Comparison of ENCODE assay signal across 11 cellular contexts in genomic region chr12:55682087-55682796, GRCh38. TPM values are rescaled to one million over a fixed set of nuclear protein-coding genes. Genes with fewer than 3 reads are reported as not detected.
DNase-seq lines count a peak whose midpoint lies in the region; ATAC-seq lines count a peak whose summit lies in the region.
"Had no signal": no experiment of that assay in that cellular context is flagged by ENCODE, and none has a peak within 500 bp of the region (broad histone marks: within the 10 kb centered on the region; RNA-seq: fewer than 3 reads in every experiment).

No MANE protein-coding gene starts in this region.

- DNase-seq in KBM-7: peak; percentile 36
- DNase-seq in Right ventricle myocardium superior: no peak
- DNase-seq in neuronal stem cell (ENCODE audit: low spot score): no peak
- no peak for DNase-seq in NCI-H187 treated with DMSO at 0.1 percent for 48 hours (lab: John Stamatoyannopoulos, UW)
- DNase-seq in activated T-cell treated with anti-CD3 and anti-CD28 coated beads, Interleukin-2, amount 50 U/mL, for 4 hours: no peak
- no peak for DNase-seq in central memory CD4-positive, alpha-beta T cell
- DNase-seq: activated T-cell treated with anti-CD3 and anti-CD28 coated beads for 4 hours, T-helper 1 cell had no signal

- H3K36me3 Mint-ChIP-seq in activated T-cell treated with anti-CD3 and anti-CD28 coated beads, Interleukin-2, amount 50 U/mL, for 4 hours (ENCODE audit: insufficient read depth): no peaks in the 10 kb centered on the region

- H3K23ac ChIP-seq in neuronal stem cell (ENCODE audit: low read depth, low read length, poor library complexity): no peak overlapping the region

- H3K79me2 ChIP-seq in ACC112 (ENCODE audit: control insufficient read depth, insufficient read depth, low read length, unreplicated experiment): no peaks in the 10 kb centered on the region

- H3K27me3 ChIP-seq in ACC112 (ENCODE audit: insufficient read depth, low read length): no peaks in the 10 kb centered on the region
- H3K27me3 ChIP-seq in neuronal stem cell (ENCODE audit: control insufficient read depth in 3 of 3, insufficient read depth in 3 of 3, low read depth in 1 of 3, low read length in 3 of 3): no peaks in the 10 kb centered on the region

- H4K8ac ChIP-seq in neuronal stem cell (ENCODE audit: low read depth, low read length): no peak overlapping the region

- no peak overlapping the region for H3K27ac ChIP-seq in ACC112 (ENCODE audit: low read depth, low read length)
- no peak overlapping the region for H3K27ac ChIP-seq in neuronal stem cell (replicated peaks; ENCODE audit: low read length)

- no peak overlapping the region for H4K91ac ChIP-seq in neuronal stem cell (ENCODE audit: low read depth, low read length, poor library complexity)

- peaks cover 16% of the 10 kb centered on the region for H3K27me3 Mint-ChIP-seq in activated T-cell treated with anti-CD3 and anti-CD28 coated beads, Interleukin-2, amount 50 U/mL, for 4 hours (ENCODE audit: low read depth)

- H2BK15ac ChIP-seq in neuronal stem cell (ENCODE audit: low read length): peak overlapping the region; percentile 56

- no peaks in the 10 kb centered on the region for H3K36me3 ChIP-seq in ACC112 (ENCODE audit: insufficient read depth, low read length)
- H3K36me3 ChIP-seq in neuronal stem cell (replicated peaks in 1 of 2; ENCODE audit: control insufficient read depth in 2 of 2, insufficient read depth in 2 of 2, low read length in 2 of 2): peaks cover 5 to 8% of the 10 kb centered on the region in 2 donors

- H2AK5ac ChIP-seq in neuronal stem cell (ENCODE audit: low read depth, low read length): peak overlapping the region; percentile 73

- H2BK12ac ChIP-seq in neuronal stem cell (ENCODE audit: low read length): no peak overlapping the region

- no peak overlapping the region for H3K4ac ChIP-seq in neuronal stem cell (ENCODE audit: low read length)

- no CpG with 5 or more reads among the region's 13 CpGs for WGBS in neuronal stem cell (ENCODE audit: extremely low coverage in 2 of 2, insufficient read length in 2 of 2, insufficient replicate concordance in 1 of 2), 2 donors

- no peak overlapping the region for H2AFZ ChIP-seq in ACC112 (ENCODE audit: low read length, unreplicated experiment)
- H2AFZ ChIP-seq in neuronal stem cell (ENCODE audit: low read length): peak overlapping the region; percentile 80

- ATAC-seq in Right ventricle myocardium superior (ENCODE audit: poor library complexity) (peak; percentile 4), HG02981 (IDR thresholded peaks at IDR 0.05; ENCODE audit: unreplicated experiment) (no peak)
- ATAC-seq in activated T-cell treated with anti-CD3 and anti-CD28 coated beads, Interleukin-2, amount 50 U/mL, for 4 hours: no peak

- in situ Hi-C loops in KBM-7 (cut with MboI; ENCODE audit: low pct_unique_long_range_greater_than_20kb, low sequenced_read_pairs): no loop called here

- H3K4me2 ChIP-seq in neuronal stem cell (ENCODE audit: insufficient read depth, low read length, poor library complexity, severe bottlenecking): no peak overlapping the region

- no peak overlapping the region for H2BK120ac ChIP-seq in neuronal stem cell (ENCODE audit: low read depth, low read length)

- no peaks in the 10 kb centered on the region for H3K9me3 Mint-ChIP-seq in activated T-cell treated with anti-CD3 and anti-CD28 coated beads, Interleukin-2, amount 50 U/mL, for 4 hours

- H2BK5ac ChIP-seq in neuronal stem cell (ENCODE audit: low read length): no peak overlapping the region

- no peak overlapping the region for H3K9ac ChIP-seq in neuronal stem cell (ENCODE audit: low read depth, low read length, poor library complexity)

- H3K18ac ChIP-seq in neuronal stem cell (ENCODE audit: low read length): no peak overlapping the region

- peak overlapping the region; percentile 49 for H3K4me3 ChIP-seq in ACC112 (ENCODE audit: low read depth, low read length)
- H3K4me3 ChIP-seq in neuronal stem cell (ENCODE audit: low read length in 2 of 2): no peak overlapping the region

- intact Hi-C loops in Right ventricle myocardium superior (cut with DNase I): no loop called here

- no peaks in the 10 kb centered on the region for H3K9me3 ChIP-seq in neuronal stem cell (replicated peaks in 1 of 2; ENCODE audit: control insufficient read depth in 2 of 2, insufficient read depth in 1 of 2, low read depth in 1 of 2, low read length in 2 of 2)

- peaks cover 13% of the 10 kb centered on the region for H3K4me1 ChIP-seq in ACC112 (ENCODE audit: control insufficient read depth, insufficient read depth, low read length, unreplicated experiment)
- H3K4me1 ChIP-seq in neuronal stem cell (ENCODE audit: control insufficient read depth in 2 of 2, insufficient read depth in 1 of 2, low read depth in 1 of 2, low read length in 2 of 2): peaks cover 2 to 10% of the 10 kb centered on the region in 2 donors

- H3K4me1 Mint-ChIP-seq in activated T-cell treated with anti-CD3 and anti-CD28 coated beads, Interleukin-2, amount 50 U/mL, for 4 hours (ENCODE audit: low read depth): peaks cover 17% of the 10 kb centered on the region

- no peak overlapping the region for H3K14ac ChIP-seq in neuronal stem cell (ENCODE audit: low read length)

- H3K79me1 ChIP-seq in neuronal stem cell (ENCODE audit: low read depth, low read length): peaks cover 2% of the 10 kb centered on the region

- no peak overlapping the region for H3K4me3 Mint-ChIP-seq in activated T-cell treated with anti-CD3 and anti-CD28 coated beads, Interleukin-2, amount 50 U/mL, for 4 hours

RNA-seq across cellular contexts. Expression of gene ITGA7, which starts 25.5 kb away (rescaled TPM):
- total RNA-seq in Right ventricle myocardium superior: 437 TPM
- polyA plus RNA-seq in neuronal stem cell (2013, experiment 1 of 2): 59.4 TPM
- 56.0 TPM for polyA plus RNA-seq in neuronal stem cell (2013, experiment 2 of 2)
- 1 to 10 TPM in 2 of 3 donors, under 1 TPM in 1; 0.91 to 1.4 (median 1.3) TPM for total RNA-seq in activated T-cell treated with anti-CD3 and anti-CD28 coated beads, Interleukin-2, amount 50 U/mL, for 4 hours

RNA-seq across cellular contexts. Expression of gene BLOC1S1, which starts 33.6 kb away (rescaled TPM):
- total RNA-seq in Right ventricle myocardium superior: 119 TPM
- 97.5 TPM for polyA plus RNA-seq in neuronal stem cell (2013, experiment 1 of 2)
- 97.1 TPM for polyA plus RNA-seq in neuronal stem cell (2013, experiment 2 of 2)
- 10 to 100 TPM; 60.7 to 65.7 (median 61.7) TPM for total RNA-seq in activated T-cell treated with anti-CD3 and anti-CD28 coated beads, Interleukin-2, amount 50 U/mL, for 4 hours

RNA-seq across cellular contexts. Expression of gene RDH5, which starts 38.0 kb away (rescaled TPM):
- 10.1 TPM for total RNA-seq in Right ventricle myocardium superior
- polyA plus RNA-seq in neuronal stem cell (2013, experiment 1 of 2): 7.0 TPM
- 6.2 TPM for polyA plus RNA-seq in neuronal stem cell (2013, experiment 2 of 2)
- 1 to 10 TPM; 3.9 to 7.4 (median 5.1) TPM for total RNA-seq in activated T-cell treated with anti-CD3 and anti-CD28 coated beads, Interleukin-2, amount 50 U/mL, for 4 hours

RNA-seq across cellular contexts. Expression of gene OR10P1, which starts 45.5 kb away (rescaled TPM):
- total RNA-seq in Right ventricle myocardium superior: not detected
- not detected for polyA plus RNA-seq in neuronal stem cell (2013, experiment 1 of 2)
- polyA plus RNA-seq in neuronal stem cell (2013, experiment 2 of 2): not detected
- not detected for total RNA-seq in activated T-cell treated with anti-CD3 and anti-CD28 coated beads, Interleukin-2, amount 50 U/mL, for 4 hours
- total RNA-seq: pulmonary artery endothelial cell had no signal

RNA-seq across cellular contexts. Expression of gene CD63, which starts 46.6 kb away (rescaled TPM):
- total RNA-seq in Right ventricle myocardium superior: 723 TPM
- 879 TPM for polyA plus RNA-seq in neuronal stem cell (2013, experiment 1 of 2)
- polyA plus RNA-seq in neuronal stem cell (2013, experiment 2 of 2): 873 TPM
- total RNA-seq in activated T-cell treated with anti-CD3 and anti-CD28 coated beads, Interleukin-2, amount 50 U/mL, for 4 hours: 100 to 1,000 TPM; 158 to 177 (median 177) TPM

Comparison
In these comparisons a context has a peak if more than half of its experiments do, and no peak if none do; other contexts are left out.
1. RNA of gene ITGA7, which starts 25.5 kb away (total RNA-seq): 437 TPM in Right ventricle myocardium superior (single experiment); 0.91 to 1.4 TPM in activated T-cell treated with anti-CD3 and anti-CD28 coated beads, Interleukin-2, amount 50 U/mL, for 4 hours; every median in the first group is over 100 times any median in the second.